In the genomic region with DNA sequence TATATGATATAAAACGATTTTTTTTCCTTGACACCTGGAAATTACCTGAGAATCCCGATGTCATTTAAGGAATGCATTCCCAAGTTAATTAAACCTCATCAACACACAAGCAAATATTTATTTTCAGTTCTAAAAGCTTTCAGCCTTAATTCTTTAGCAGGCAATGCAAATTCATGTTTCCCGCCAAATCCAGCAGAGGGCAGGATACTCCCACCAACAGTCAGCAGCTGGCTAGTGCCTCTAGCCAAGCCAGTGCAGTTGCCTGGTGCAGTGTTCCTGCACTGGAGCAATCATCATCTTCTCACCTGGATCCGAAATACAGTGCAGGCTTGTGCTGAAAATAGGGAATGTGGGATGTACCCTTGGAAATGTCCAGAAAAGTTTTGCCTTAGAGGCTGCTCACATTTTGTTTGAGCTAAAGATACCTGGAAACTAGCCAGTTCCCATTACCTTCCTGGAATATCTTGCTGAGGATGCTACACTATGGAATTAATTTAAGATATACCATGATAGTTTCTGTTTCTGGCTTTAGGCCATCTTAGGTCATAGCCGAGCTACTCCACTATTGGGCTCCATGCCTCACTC, we compare ENCODE assay signal across 8 cellular contexts. TPM values are rescaled to one million over a fixed set of nuclear protein-coding genes. Genes with fewer than 3 reads are reported as not detected.
A peak's percentile ranks its signal among the peaks of the same experiment; 100 is the strongest.
DNase-seq lines count a peak whose midpoint lies in the region; ATAC-seq and TF ChIP-seq lines count a peak whose summit lies in the region.

No MANE protein-coding gene starts in this region.

- POLR2A ChIA-PET in activated CD8-positive, alpha-beta T cell treated with anti-CD3 and anti-CD28 coated beads for 36 hours (lab: Charles Lee) = interaction anchor here (0.6 to 51.0 kb wide), 2 partner anchors 61 to 105 kb away, joined by 3 to 1592 read pairs; partner anchors contain the start of gene CYTIP

- ATAC-seq in GM19351 (IDR thresholded peaks at IDR 0.05; ENCODE audit: unreplicated experiment) (peak; percentile 97), HG03354 (IDR thresholded peaks at IDR 0.05; ENCODE audit: poor library complexity, severe bottlenecking, unreplicated experiment) (peak; percentile 98)
- peak; percentile 86 for ATAC-seq in activated CD8-positive, alpha-beta T cell treated with anti-CD3 and anti-CD28 coated beads for 36 hours

- no peaks in the 10 kb centered on the region for H3K36me3 Mint-ChIP-seq in activated CD8-positive, alpha-beta T cell treated with anti-CD3 and anti-CD28 coated beads for 36 hours (ENCODE audit: low read depth)
- H3K36me3 Mint-ChIP-seq in mesothelial cell of epicardium = no peaks in the 10 kb centered on the region

- H3K27ac Mint-ChIP-seq in activated CD8-positive, alpha-beta T cell treated with anti-CD3 and anti-CD28 coated beads for 36 hours = no peak overlapping the region
- no peak overlapping the region for H3K27ac Mint-ChIP-seq in mesothelial cell of epicardium

- peaks cover 65% of the 10 kb centered on the region for H3K4me1 Mint-ChIP-seq in activated CD8-positive, alpha-beta T cell treated with anti-CD3 and anti-CD28 coated beads for 36 hours (ENCODE audit: low read depth)
- no peaks in the 10 kb centered on the region for H3K4me1 Mint-ChIP-seq in mesothelial cell of epicardium

- H3K4me3 Mint-ChIP-seq in activated CD8-positive, alpha-beta T cell treated with anti-CD3 and anti-CD28 coated beads for 36 hours = no peak overlapping the region
- no peak overlapping the region for H3K4me3 Mint-ChIP-seq in mesothelial cell of epicardium

- DNase-seq in COLO829 (ENCODE audit: low spot score) (peak; percentile 84), NCI-H526 treated with DMSO at 0.1 percent for 48 hours (lab: John Stamatoyannopoulos, UW) (peak; percentile 62), mesothelial cell of epicardium (ENCODE audit: low spot score in 2 of 2, unreplicated experiment in 2 of 2) (peak; percentile 23 to 68)
- peak; percentile 85 for DNase-seq in activated CD8-positive, alpha-beta T cell treated with anti-CD3 and anti-CD28 coated beads for 36 hours
- peak; percentile 35 for DNase-seq in effector CD8-positive, alpha-beta T cell (lab: John Stamatoyannopoulos, UW)
- DNase-seq in stimulated activated CD8-positive, alpha-beta memory T cell treated with anti-CD3 and anti-CD28 coated beads, Interleukin-4, amount 100 ng/mL, for 48 hours = peak; percentile 78

- intact Hi-C loops in activated CD8-positive, alpha-beta T cell treated with anti-CD3 and anti-CD28 coated beads for 36 hours (cut with micrococcal nuclease) = loop anchor here (5.0 to 10.0 kb wide), 4 partner anchors 133 to 520 kb away; partner anchors contain the start of gene ACVR1C

- peak; percentile 82 for TF ChIP-seq CTCF in activated CD8-positive, alpha-beta T cell treated with anti-CD3 and anti-CD28 coated beads for 36 hours (IDR thresholded peaks at IDR 0.05)
- TF ChIP-seq CTCF in mesothelial cell of epicardium (IDR thresholded peaks at IDR 0.05; ENCODE audit: unreplicated experiment) = peak; percentile 71

- no peaks in the 10 kb centered on the region for H3K27me3 Mint-ChIP-seq in activated CD8-positive, alpha-beta T cell treated with anti-CD3 and anti-CD28 coated beads for 36 hours
- H3K27me3 Mint-ChIP-seq in mesothelial cell of epicardium (ENCODE audit: low read depth) = peaks cover 37% of the 10 kb centered on the region

- no peaks in the 10 kb centered on the region for H3K9me3 Mint-ChIP-seq in activated CD8-positive, alpha-beta T cell treated with anti-CD3 and anti-CD28 coated beads for 36 hours
- no peaks in the 10 kb centered on the region for H3K9me3 Mint-ChIP-seq in mesothelial cell of epicardium

- CTCF ChIA-PET in activated CD8-positive, alpha-beta T cell treated with anti-CD3 and anti-CD28 coated beads for 36 hours (lab: Charles Lee) = interaction anchor here (0.6 to 5.1 kb wide), 64 partner anchors 11 to 533 kb away, joined by 3 to 46 read pairs (median 4); partner anchors contain the start of genes ACVR1, ACVR1C, CYTIP and ERMN

RNA-seq across cellular contexts. Expression of gene CYTIP, which starts 48.4 kb away (rescaled TPM):
- total RNA-seq in activated CD8-positive, alpha-beta T cell treated with anti-CD3 and anti-CD28 coated beads for 36 hours = 100 to 1,000 TPM; 514 to 520 TPM
- 0.38 TPM in 1 of 3 replicates, not detected in the others for total RNA-seq in mesothelial cell of epicardium

Comparison
In these comparisons a context has a peak if more than half of its experiments do, and no peak if none do; other contexts are left out.
1. Peak in every context shown above with its lines: DNase-seq and ATAC-seq.
2. DNase-seq: peak in every context shown above with its lines; median percentile 85 in activated CD8-positive, alpha-beta T cell treated with anti-CD3 and anti-CD28 coated beads for 36 hours; 84 in COLO829; 78 in stimulated activated CD8-positive, alpha-beta memory T cell treated with anti-CD3 and anti-CD28 coated beads, Interleukin-4, amount 100 ng/mL, for 48 hours; 62 in NCI-H526 treated with DMSO at 0.1 percent for 48 hours; 46 in mesothelial cell of epicardium; 35 in effector CD8-positive, alpha-beta T cell.
3. RNA of gene CYTIP, which starts 48.4 kb away (total RNA-seq): 514 to 520 TPM in activated CD8-positive, alpha-beta T cell treated with anti-CD3 and anti-CD28 coated beads for 36 hours; 0.38 TPM in mesothelial cell of epicardium; every median in the first group is over 100 times any median in the second.